Comparison of ENCODE assay signal across 1 cellular context in the genomic region with DNA sequence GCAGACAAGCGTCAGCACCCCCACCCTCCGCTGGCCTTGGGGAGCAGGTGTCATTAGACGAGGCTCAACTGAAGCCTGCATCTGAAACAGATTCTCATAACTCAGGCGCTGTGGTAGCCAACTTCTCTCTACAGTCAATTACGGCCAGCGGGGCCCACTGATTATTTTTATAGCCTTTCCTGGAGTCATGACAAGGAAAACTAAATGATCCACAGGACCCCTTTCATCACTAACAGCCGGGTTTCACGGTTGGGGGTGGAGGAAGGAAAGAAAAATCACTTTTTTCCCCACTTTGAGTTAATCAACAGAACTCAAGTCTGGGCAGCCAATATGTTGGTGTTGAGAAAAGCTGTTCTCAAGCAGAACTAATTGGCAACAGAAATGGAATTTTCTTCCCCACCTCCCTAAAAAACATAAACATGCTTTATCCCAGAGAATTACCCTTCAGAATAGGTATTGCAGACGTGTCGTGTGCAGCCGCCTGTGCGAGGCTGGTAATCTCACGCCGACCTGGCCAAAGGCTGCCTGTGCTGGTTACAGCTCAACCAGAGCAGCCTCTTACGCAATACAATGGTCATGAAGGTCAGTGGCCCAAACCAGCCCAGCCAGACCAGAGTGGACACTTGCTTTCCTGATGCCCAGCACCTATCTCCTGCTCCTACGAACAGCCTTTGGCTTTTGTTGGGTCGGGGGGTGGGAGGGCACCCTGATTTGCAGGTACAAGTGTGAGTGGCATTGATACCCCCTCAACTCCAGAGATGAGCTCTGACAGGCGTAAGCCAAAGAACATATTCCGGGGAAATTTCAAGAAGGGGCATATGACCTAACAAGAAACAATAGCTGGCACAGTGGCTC.
TF ChIP-seq lines count a peak whose summit lies in the region.

No MANE protein-coding gene starts in this region.

TF ChIP-seq in HepG2, 621 proteins besides CTCF, POLR2A, EP300 and RAD21 (continued from another document and continues in another):
- TF ChIP-seq ZBTB44 (CRISPR knock-in tag; IDR thresholded peaks at IDR 0.05) = no peak
- peak; percentile 97 for TF ChIP-seq ARID5B (CRISPR knock-in tag; IDR thresholded peaks at IDR 0.05)
- peak; percentile 82; the same call in 1 of the 2 replicates for TF ChIP-seq ZBTB7B (CRISPR knock-in tag; IDR thresholded peaks at IDR 0.05)
- peak; percentile 77 for TF ChIP-seq TEAD3 (CRISPR knock-in tag; optimal IDR thresholded peaks at IDR 0.05; ENCODE audit: borderline replicate concordance)
- TF ChIP-seq FOXK1 (CRISPR knock-in tag; IDR thresholded peaks at IDR 0.05; ENCODE audit: borderline replicate concordance, low read depth) = peak; percentile 60; the same call in 1 of the 2 replicates
- no peak for TF ChIP-seq ZUFSP (CRISPR knock-in tag; IDR thresholded peaks at IDR 0.05; ENCODE audit: borderline replicate concordance)
- TF ChIP-seq THAP11 (CRISPR knock-in tag; IDR thresholded peaks at IDR 0.05) = peak; percentile 70; the same call in 1 of the 2 replicates
- TF ChIP-seq, protein P1, sequence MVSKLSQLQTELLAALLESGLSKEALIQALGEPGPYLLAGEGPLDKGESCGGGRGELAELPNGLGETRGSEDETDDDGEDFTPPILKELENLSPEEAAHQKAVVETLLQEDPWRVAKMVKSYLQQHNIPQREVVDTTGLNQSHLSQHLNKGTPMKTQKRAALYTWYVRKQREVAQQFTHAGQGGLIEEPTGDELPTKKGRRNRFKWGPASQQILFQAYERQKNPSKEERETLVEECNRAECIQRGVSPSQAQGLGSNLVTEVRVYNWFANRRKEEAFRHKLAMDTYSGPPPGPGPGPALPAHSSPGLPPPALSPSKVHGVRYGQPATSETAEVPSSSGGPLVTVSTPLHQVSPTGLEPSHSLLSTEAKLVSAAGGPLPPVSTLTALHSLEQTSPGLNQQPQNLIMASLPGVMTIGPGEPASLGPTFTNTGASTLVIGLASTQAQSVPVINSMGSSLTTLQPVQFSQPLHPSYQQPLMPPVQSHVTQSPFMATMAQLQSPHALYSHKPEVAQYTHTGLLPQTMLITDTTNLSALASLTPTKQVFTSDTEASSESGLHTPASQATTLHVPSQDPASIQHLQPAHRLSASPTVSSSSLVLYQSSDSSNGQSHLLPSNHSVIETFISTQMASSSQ (IDR thresholded peaks at IDR 0.05; ENCODE audit: low read depth) = peak; percentile 75
- TF ChIP-seq, protein P1 (CRISPR knock-in tag; IDR thresholded peaks at IDR 0.05; ENCODE audit: borderline replicate concordance) = peak; percentile 83
- TF ChIP-seq, protein P2, sequence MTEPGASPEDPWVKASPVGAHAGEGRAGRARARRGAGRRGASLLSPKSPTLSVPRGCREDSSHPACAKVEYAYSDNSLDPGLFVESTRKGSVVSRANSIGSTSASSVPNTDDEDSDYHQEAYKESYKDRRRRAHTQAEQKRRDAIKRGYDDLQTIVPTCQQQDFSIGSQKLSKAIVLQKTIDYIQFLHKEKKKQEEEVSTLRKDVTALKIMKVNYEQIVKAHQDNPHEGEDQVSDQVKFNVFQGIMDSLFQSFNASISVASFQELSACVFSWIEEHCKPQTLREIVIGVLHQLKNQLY (CRISPR knock-in tag; IDR thresholded peaks at IDR 0.05) = peak; percentile 83
- TF ChIP-seq REPIN1 (CRISPR knock-in tag; IDR thresholded peaks at IDR 0.05; ENCODE audit: borderline replicate concordance, low read depth) = peak; percentile 90
- TF ChIP-seq ZBTB38 (CRISPR knock-in tag; IDR thresholded peaks at IDR 0.05) = peak; percentile 81
- 0 out of 2 replicates have a peak, but pooled peaks have one; percentile 13 for TF ChIP-seq ZNF329 (CRISPR knock-in tag; IDR thresholded peaks at IDR 0.05; ENCODE audit: low read depth)
- peak; percentile 78 for TF ChIP-seq ZSCAN9 (CRISPR knock-in tag; IDR thresholded peaks at IDR 0.05; ENCODE audit: borderline replicate concordance)
- no peak for TF ChIP-seq TCF12 (IDR thresholded peaks at IDR 0.05)
- no peak; the same call in 1 of the 2 replicates for TF ChIP-seq TCF12 (CRISPR knock-in tag; IDR thresholded peaks at IDR 0.05)
- no peak for TF ChIP-seq ZNF562 (CRISPR knock-in tag; IDR thresholded peaks at IDR 0.05; ENCODE audit: borderline replicate concordance)
- TF ChIP-seq CBX2 (IDR thresholded peaks at IDR 0.05; ENCODE audit: low read depth, low read length) = no peak
- TF ChIP-seq CBX2 (CRISPR knock-in tag; IDR thresholded peaks at IDR 0.05; ENCODE audit: low read depth) = peak; percentile 96
- TF ChIP-seq PLRG1 (conservative IDR thresholded peaks at IDR 0.05) = no peak
- TF ChIP-seq AHDC1 (CRISPR knock-in tag; IDR thresholded peaks at IDR 0.05; ENCODE audit: borderline replicate concordance) = 0 out of 2 replicates have a peak, but pooled peaks have one; percentile 26
- TF ChIP-seq KAT7 (CRISPR knock-in tag; IDR thresholded peaks at IDR 0.05; ENCODE audit: borderline replicate concordance) = peak; percentile 65; the same call in 1 of the 2 replicates
- TF ChIP-seq ZNF17 (CRISPR knock-in tag; IDR thresholded peaks at IDR 0.05) = 0 out of 2 replicates have a peak, but pooled peaks have one; percentile 38
- no peak; the same call in 1 of the 2 replicates for TF ChIP-seq MEIS1 (CRISPR knock-in tag; IDR thresholded peaks at IDR 0.05; ENCODE audit: borderline replicate concordance)
- peak; percentile 83 for TF ChIP-seq ZNF317 (CRISPR knock-in tag; IDR thresholded peaks at IDR 0.05)
- TF ChIP-seq TRAFD1 (CRISPR knock-in tag; IDR thresholded peaks at IDR 0.05; ENCODE audit: borderline replicate concordance) = peak; percentile 47; the same call in 1 of the 2 replicates
- TF ChIP-seq ZNF446 (CRISPR knock-in tag; IDR thresholded peaks at IDR 0.05) = no peak
- TF ChIP-seq ZNF605 (CRISPR knock-in tag; IDR thresholded peaks at IDR 0.05) = peak; percentile 94
- TF ChIP-seq HNF4G (IDR thresholded peaks at IDR 0.05; ENCODE audit: borderline replicate concordance, low read depth, low read length) = peak; percentile 87; the same call in 1 of the 2 replicates
- peak; percentile 71; the same call in 1 of the 2 replicates for TF ChIP-seq HNF4G (CRISPR knock-in tag; IDR thresholded peaks at IDR 0.05; ENCODE audit: borderline replicate concordance, low read depth)
- no peak; the same call in 1 of the 2 replicates for TF ChIP-seq KLF15 (CRISPR knock-in tag; IDR thresholded peaks at IDR 0.05; ENCODE audit: borderline replicate concordance)
- TF ChIP-seq KMT2B (CRISPR knock-in tag; IDR thresholded peaks at IDR 0.05) = peak; percentile 73; the same call in 1 of the 2 replicates
